9 cellular contexts compared by ENCODE assay signal in genomic region chr2:44616616-44617266, GRCh38.
DNase-seq lines count a peak whose midpoint lies in the region; ATAC-seq lines count a peak whose summit lies in the region.
"Had no signal": no experiment of that assay in that cellular context is flagged by ENCODE, and none has a peak within 500 bp of the region (broad histone marks: within the 10 kb centered on the region; RNA-seq: fewer than 3 reads in every experiment).

No MANE protein-coding gene starts in this region.

- ATAC-seq in GM21390 (IDR thresholded peaks at IDR 0.05; ENCODE audit: unreplicated experiment) (peak; percentile 76), HG03558 (IDR thresholded peaks at IDR 0.05; ENCODE audit: extremely low read depth, unreplicated experiment) (peak; percentile 57)

- DNase-seq in DMS 273 (lab: John Stamatoyannopoulos, UW; ENCODE audit: unreplicated experiment) = peak; percentile 8
- no peak for DNase-seq in DMS 273 treated with DMSO at 0.1 percent for 48 hours (lab: John Stamatoyannopoulos, UW)
- DNase-seq in germinal center (ENCODE audit: low spot score) = peak; percentile 7
- DNase-seq in 8988T = no peak
- DNase-seq in SHP77 treated with DMSO at 0.1 percent for 48 hours (lab: John Stamatoyannopoulos, UW) = no peak
- no peak for DNase-seq in ecto neural progenitor cell (ENCODE audit: low spot score)
- DNase-seq: stimulated activated CD8-positive, alpha-beta memory T cell treated with anti-CD3 and anti-CD28 coated beads, Interleukin-4, amount 100 ng/mL, for 48 hours had no signal

Comparison
In these comparisons a context has a peak if more than half of its experiments do, and no peak if none do; other contexts are left out.
1. DNase-seq: peak in DMS 273 (single experiment) and germinal center (single experiment); none in DMS 273 treated with DMSO at 0.1 percent for 48 hours (single experiment), 8988T (single experiment), SHP77 treated with DMSO at 0.1 percent for 48 hours (single experiment) and ecto neural progenitor cell (single experiment).